In genomic region chr22:23199159-23199558, GRCh38 we compare ENCODE assay signal across 1 cellular context.
TF ChIP-seq lines count a peak whose summit lies in the region.

No MANE protein-coding gene starts in this region.

TF ChIP-seq in H1, 55 proteins besides CTCF, POLR2A, EP300 and RAD21:
- TF ChIP-seq BRCA1 (IDR thresholded peaks at IDR 0.05; ENCODE audit: low read depth, low read length) (no peak), TCF12 (IDR thresholded peaks at IDR 0.05; ENCODE audit: low read depth, low read length) (no peak), SP1 (IDR thresholded peaks at IDR 0.05; ENCODE audit: low read depth, low read length) (no peak), NRF1 (IDR thresholded peaks at IDR 0.05; ENCODE audit: low read depth, low read length) (no peak), SIX5 (IDR thresholded peaks at IDR 0.05; ENCODE audit: low read depth, low read length) (no peak), RBBP5 (IDR thresholded peaks at IDR 0.05; ENCODE audit: borderline replicate concordance, low read depth, low read length) (no peak), GABPA (IDR thresholded peaks at IDR 0.05; ENCODE audit: borderline replicate concordance, insufficient read depth, low read length) (no peak), TBP (IDR thresholded peaks at IDR 0.05; ENCODE audit: low read depth, low read length) (no peak), TAF1 (IDR thresholded peaks at IDR 0.05; ENCODE audit: low read depth, low read length) (no peak), EZH2 (IDR thresholded peaks at IDR 0.05; ENCODE audit: low read depth, low read length, severe bottlenecking) (no peak), HDAC6 (IDR thresholded peaks at IDR 0.05; ENCODE audit: low read depth, low read length) (no peak), EGR1 (IDR thresholded peaks at IDR 0.05; ENCODE audit: borderline replicate concordance, low read depth, low read length) (no peak), CEBPB (IDR thresholded peaks at IDR 0.05; ENCODE audit: low read depth, low read length) (no peak), JUND (IDR thresholded peaks at IDR 0.05; ENCODE audit: low read length) (no peak), ASH2L (IDR thresholded peaks at IDR 0.05; ENCODE audit: low read length) (no peak), TAF7 (optimal IDR thresholded peaks at IDR 0.05; ENCODE audit: borderline replicate concordance, low read depth, low read length) (no peak), ZNF274 (IDR thresholded peaks at IDR 0.05; ENCODE audit: borderline replicate concordance, extremely low read depth, low read length) (no peak)
